ENCODE assay signal across 21 cellular contexts in genomic region chr7:2532199-2533162, GRCh38. TPM values are rescaled to one million over a fixed set of nuclear protein-coding genes. Genes with fewer than 3 reads are reported as not detected.
DNase-seq lines count a peak whose midpoint lies in the region; ATAC-seq, FAIRE-seq and TF ChIP-seq lines count a peak whose summit lies in the region.
"Not testable (repeated sequence)": the region's sequence is repeated elsewhere in the genome, so short reads cannot be mapped to it uniquely, and the experiment has no call there.
"Had no signal": no experiment of that assay in that cellular context is flagged by ENCODE, and none has a peak within 500 bp of the region (broad histone marks: within the 10 kb centered on the region; RNA-seq: fewer than 3 reads in every experiment).

No MANE protein-coding gene starts in this region.

- H3K4me3 Mint-ChIP-seq in CD4-positive, alpha-beta T cell = peak overlapping the region; percentile 65
- H3K4me3 Mint-ChIP-seq in T-helper 1 cell treated with Interleukin-12 subunit alpha and Interleukin-12 subunit beta and Interleukin-4 antibody, amounts not matched to agents 30 μg/mL and 1 μg/mL, for 36 hours = peak overlapping the region; percentile 31
- H3K4me3 Mint-ChIP-seq in activated T-cell treated with anti-CD3 and anti-CD28 coated beads, Interleukin-2, amount 50 U/mL, for 24 hours; natural killer cell: not testable (repeated sequence)

- not testable (repeated sequence) for H3K9me3 ChIP-seq in CD4-positive, alpha-beta T cell (ENCODE audit: control insufficient read depth, low read length); spleen

- ATAC-seq in CD4-positive, alpha-beta T cell (ENCODE audit: poor library complexity); left cardiac atrium; natural killer cell: not testable (repeated sequence)

- not testable (repeated sequence) for DNase-seq in CD4-positive, alpha-beta T cell; activated T-cell treated with anti-CD3 and anti-CD28 coated beads, Interleukin-2, amount 50 U/mL, for 24 hours; bronchial epithelial cell (ENCODE audit: low read depth)
- DNase-seq in NCI-H2171 treated with DMSO at 0.1 percent for 48 hours (lab: John Stamatoyannopoulos, UW) (peak; percentile 37), left cardiac atrium (peak; percentile 10), natural killer cell (peak; percentile 22), spleen (peak; percentile 74)

- POLR2A ChIA-PET in CD4-positive, alpha-beta T cell (lab: Charles Lee) = not testable (repeated sequence)

- peaks cover 35% of the 10 kb centered on the region for H3K4me1 Mint-ChIP-seq in CD4-positive, alpha-beta T cell (ENCODE audit: low read depth)
- H3K4me1 Mint-ChIP-seq in T-helper 1 cell treated with Interleukin-12 subunit alpha and Interleukin-12 subunit beta and Interleukin-4 antibody, amounts not matched to agents 30 μg/mL and 1 μg/mL, for 36 hours (ENCODE audit: low read depth) = peaks cover 24% of the 10 kb centered on the region
- peaks cover 38% of the 10 kb centered on the region for H3K4me1 Mint-ChIP-seq in activated T-cell treated with anti-CD3 and anti-CD28 coated beads, Interleukin-2, amount 50 U/mL, for 24 hours (ENCODE audit: low read depth)
- peaks cover 20 to 41% of the 10 kb centered on the region in 2 donors for H3K4me1 Mint-ChIP-seq in natural killer cell

- H3K4me3 ChIP-seq in bronchial epithelial cell (ENCODE audit: low read depth, low read length); spleen: not testable (repeated sequence)

- H3K36me3 ChIP-seq in bronchial epithelial cell (ENCODE audit: control insufficient read depth, insufficient read depth, low read length) = not testable (repeated sequence)
- peaks cover 0 to 15% (median 2%) of the 10 kb centered on the region in 6 donors for H3K36me3 ChIP-seq in spleen

- H3K36me3 Mint-ChIP-seq in CD4-positive, alpha-beta T cell (ENCODE audit: low read depth) = peaks cover 23% of the 10 kb centered on the region
- H3K36me3 Mint-ChIP-seq in T-helper 1 cell treated with Interleukin-12 subunit alpha and Interleukin-12 subunit beta and Interleukin-4 antibody, amounts not matched to agents 30 μg/mL and 1 μg/mL, for 36 hours (ENCODE audit: low read depth); activated T-cell treated with anti-CD3 and anti-CD28 coated beads, Interleukin-2, amount 50 U/mL, for 24 hours (ENCODE audit: low read depth); natural killer cell: not testable (repeated sequence)

- H3K27ac ChIP-seq in CD4-positive, alpha-beta T cell (ENCODE audit: low read depth, low read length); spleen: not testable (repeated sequence)

- TF ChIP-seq CTCF in CD4-positive, alpha-beta T cell (IDR thresholded peaks at IDR 0.05); bronchial epithelial cell (IDR thresholded peaks at IDR 0.05; ENCODE audit: insufficient read depth, low read length, severe bottlenecking); natural killer cell (IDR thresholded peaks at IDR 0.05); spleen (IDR thresholded peaks at IDR 0.05 in 8 of 11, conservative IDR thresholded peaks at IDR 0.05 in 3 of 11): not testable (repeated sequence)

- not testable (repeated sequence) for H3K27me3 Mint-ChIP-seq in CD4-positive, alpha-beta T cell; T-helper 1 cell treated with Interleukin-12 subunit alpha and Interleukin-12 subunit beta and Interleukin-4 antibody, amounts not matched to agents 30 μg/mL and 1 μg/mL, for 36 hours (ENCODE audit: low read depth); activated T-cell treated with anti-CD3 and anti-CD28 coated beads, Interleukin-2, amount 50 U/mL, for 24 hours; natural killer cell (ENCODE audit: low read depth in 2 of 2)

- CTCF ChIA-PET in CD4-positive, alpha-beta T cell (lab: Charles Lee) = interaction anchor here (0.7 kb wide), 1 partner anchor 1357 kb away, joined by 3 read pairs; no protein-coding TSS in a partner anchor

- H3K9me3 Mint-ChIP-seq in CD4-positive, alpha-beta T cell; T-helper 1 cell treated with Interleukin-12 subunit alpha and Interleukin-12 subunit beta and Interleukin-4 antibody, amounts not matched to agents 30 μg/mL and 1 μg/mL, for 36 hours; activated T-cell treated with anti-CD3 and anti-CD28 coated beads, Interleukin-2, amount 50 U/mL, for 24 hours; natural killer cell: not testable (repeated sequence)

- peak overlapping the region; percentile 74 for H3K27ac Mint-ChIP-seq in CD4-positive, alpha-beta T cell
- peak overlapping the region; percentile 68 for H3K27ac Mint-ChIP-seq in T-helper 1 cell treated with Interleukin-12 subunit alpha and Interleukin-12 subunit beta and Interleukin-4 antibody, amounts not matched to agents 30 μg/mL and 1 μg/mL, for 36 hours
- H3K27ac Mint-ChIP-seq in activated T-cell treated with anti-CD3 and anti-CD28 coated beads, Interleukin-2, amount 50 U/mL, for 24 hours = peak overlapping the region; percentile 53
- H3K27ac Mint-ChIP-seq in natural killer cell = peak overlapping the region; percentile 54 to 97

- not testable (repeated sequence) for TF ChIP-seq POLR2A in spleen (IDR thresholded peaks at IDR 0.05)

- H3K27me3 ChIP-seq in CD4-positive, alpha-beta T cell (ENCODE audit: control insufficient read depth, insufficient read depth, low read length); bronchial epithelial cell (ENCODE audit: control insufficient read depth, insufficient read depth, low read length); spleen (replicated peaks in 1 of 7): not testable (repeated sequence)

- intact Hi-C loops in CD4-positive, alpha-beta T cell (cut with DNase I, micrococcal nuclease); left cardiac atrium (cut with DNase I); natural killer cell (cut with micrococcal nuclease); spleen (cut with DNase I; ENCODE audit: low total_unique reads): not testable (repeated sequence)

- peaks cover 35 to 48% (median 41%) of the 10 kb centered on the region in 6 donors for H3K4me1 ChIP-seq in spleen

- FAIRE-seq in bronchial epithelial cell (lab: Jason Lieb, UNC) = peak; percentile 73

- WGBS in spleen, 5 donors = 66 to 94% (median 86%) methylated on average over 5 to 20 of the region's 22 CpGs

RNA-seq across cellular contexts. Expression of gene LFNG, which starts 12.9 kb away (rescaled TPM):
- total RNA-seq in CD4-positive, alpha-beta T cell = 10 to 100 TPM; 96.7 to 99.8 TPM
- total RNA-seq in bronchial epithelial cell (4.5 and 6.8 TPM in 2 replicates), left cardiac atrium (1 to 10 TPM; 8.7 to 9.2 TPM), natural killer cell (100 to 1,000 TPM; 140 to 191 (median 176) TPM), spleen (10 to 100 TPM; 33.3 to 47.4 (median 42.3) TPM)
- 10 to 100 TPM; 21.2 to 22.4 (median 21.6) TPM for polyA plus RNA-seq in spleen

RNA-seq across cellular contexts. Expression of gene BRAT1, which starts 22.8 kb away (rescaled TPM):
- 10 to 100 TPM; 24.1 to 24.5 TPM for total RNA-seq in CD4-positive, alpha-beta T cell
- total RNA-seq in bronchial epithelial cell (12.1 and 13.3 TPM in 2 replicates), left cardiac atrium (10 to 100 TPM; 14.6 to 17.6 TPM), natural killer cell (10 to 100 TPM; 24.9 to 26.7 (median 25.6) TPM), spleen (10 to 100 TPM; 25.3 to 37.3 (median 32.2) TPM)
- polyA plus RNA-seq in spleen = 10 to 100 TPM; 26.6 to 50.9 (median 48.9) TPM

RNA-seq across cellular contexts. Expression of gene IQCE, which starts 26.3 kb away (rescaled TPM):
- 1 to 10 TPM; 4.3 to 5.6 TPM for total RNA-seq in CD4-positive, alpha-beta T cell
- total RNA-seq in bronchial epithelial cell (6.3 and 6.9 TPM in 2 replicates), left cardiac atrium (10 to 100 TPM; 11.5 to 12.0 TPM), natural killer cell (10 to 100 TPM in 2 of 3 donors, 1 to 10 TPM in 1; 9.6 to 13.5 (median 11.3) TPM), spleen (10 to 100 TPM in 6 of 7 donors, 1 to 10 TPM in 1; 7.1 to 17.1 (median 13.2) TPM)
- polyA plus RNA-seq in spleen = 1 to 10 TPM; 1.2 to 4.4 (median 2.2) TPM

RNA-seq across cellular contexts. Expression of gene GRIFIN, which starts 56.3 kb away (rescaled TPM):
- not detected for total RNA-seq in CD4-positive, alpha-beta T cell
- not detected in 2 replicates for total RNA-seq in bronchial epithelial cell
- not detected for total RNA-seq in left cardiac atrium
- not detected for total RNA-seq in natural killer cell
- total RNA-seq in spleen = not detected
- not detected for polyA plus RNA-seq in spleen
- total RNA-seq: activated T-helper 2 cell treated with anti-CD3 and anti-CD28 coated beads, Interferon-gamma antibody, Interleukin-2, Interleukin-4, amounts not matched to agents 10 μg/mL and 5 μg/mL and 100 μg/mL, durations not matched to agents 14 hours and 24 hours and 36 hours; ascending aorta; cardiac muscle cell; CD8-positive, alpha-beta T cell; GM23338; liver; pancreas; SJSA1; smooth muscle cell; vagina; WTC11 had no signal
- polyA plus RNA-seq: cardiac muscle cell, esophagus, GM23338, liver, pancreas, smooth muscle cell, thymus had no signal
